ENCODE assay signal across 8 cellular contexts in the genomic region with DNA sequence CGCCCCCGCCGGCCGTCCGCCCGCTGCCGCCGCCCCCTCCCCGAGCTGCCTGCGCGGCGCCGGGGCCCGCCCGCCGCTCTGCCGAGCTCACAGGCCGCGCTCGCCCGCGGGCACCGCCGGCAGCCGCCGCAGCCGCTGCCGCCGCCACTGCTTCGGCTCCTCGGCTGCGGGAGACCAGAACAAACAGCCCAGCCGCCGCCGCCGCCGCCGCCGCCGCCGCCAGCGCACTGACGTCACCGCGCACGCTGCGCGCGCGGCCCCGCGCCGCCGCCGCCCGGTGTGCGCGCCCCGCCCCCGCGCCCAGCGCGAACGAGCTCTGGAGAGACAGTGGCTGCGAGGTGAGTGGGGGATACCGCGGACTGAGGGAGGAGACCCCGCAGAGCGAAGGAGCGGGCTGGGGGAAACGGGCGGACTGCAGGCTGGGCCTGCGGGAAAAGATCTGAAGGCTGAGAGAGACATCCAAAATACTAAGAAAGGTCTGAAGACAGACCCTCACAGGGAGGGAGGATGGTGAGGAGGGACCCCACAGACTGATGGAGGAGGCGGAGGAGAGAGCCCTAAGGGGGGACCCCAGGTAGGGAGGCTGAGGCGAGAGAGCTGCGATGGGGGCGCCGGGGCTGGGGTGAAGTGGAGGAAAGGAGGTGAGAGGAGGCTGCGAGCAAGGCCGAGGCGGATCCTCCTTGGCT.
DNase-seq lines count a peak whose midpoint lies in the region; ATAC-seq and TF ChIP-seq lines count a peak whose summit lies in the region.

Gene BRD4, minus strand, starts transcription at position 229 of the 686 bp plus-strand sequence. CDS start 59,440 bp downstream, outside the sequence.

- POLR2A ChIA-PET in GM10248 (lab: Yijun Ruan, JAX): interaction anchor here (2.1 to 2.3 kb wide), 2 partner anchors 44 to 47 kb away, joined by 8 to 22 read pairs; partner anchors contain the start of gene AKAP8
- POLR2A ChIA-PET in HEK293 (lab: Yijun Ruan, JAX): interaction anchor here (0.5 to 1.7 kb wide), 7 partner anchors 15 to 87 kb away, joined by 3 to 6 read pairs (median 4); partner anchors contain the start of genes AKAP8 and AKAP8L

- H3K9me3 ChIP-seq in HEK293 (ENCODE audit: control insufficient read depth, insufficient read depth, low read depth, low read length): no peaks in the 10 kb centered on the region

- CTCF ChIA-PET in GM10248 (lab: Yijun Ruan, JAX) (interaction anchor here (0.9 to 1.5 kb wide), 2 partner anchors 39 to 86 kb away, joined by 3 read pairs; partner anchors contain the start of gene AKAP8L), HEK293 (lab: Yijun Ruan, JAX) (no interaction called here)

- H3K4me1 ChIP-seq in HEK293 (ENCODE audit: control insufficient read depth, insufficient read depth, low read length): peaks cover 23% of the 10 kb centered on the region

- no peaks in the 10 kb centered on the region; a peak in 1 of 3 replicates for H3K36me3 ChIP-seq in HEK293 (ENCODE audit: control insufficient read depth in 2 of 2, insufficient read depth in 1 of 2, low read length in 2 of 2)

- H3K4me3 ChIP-seq in HEK293 (ENCODE audit: low read depth, low read length): peak within 1 kb of the TSS; percentile 98

- peak within 1 kb of the TSS; percentile 94 for H3K27ac ChIP-seq in HEK293 (ENCODE audit: extremely low read depth, low read depth, low read length)

- ATAC-seq in GM21526 (IDR thresholded peaks at IDR 0.05; ENCODE audit: low FRiP score, unreplicated experiment): no peak

- DNase-seq in GM10248 (ENCODE audit: extremely low spot score): peak; percentile 88
- peak; percentile 63 for DNase-seq in NCI-H146 (lab: John Stamatoyannopoulos, UW)
- DNase-seq in activated CD4-positive, CD25-positive, alpha-beta regulatory T cell treated with anti-CD3 and anti-CD28 coated beads, Interleukin-2, amount 50 U/mL, for 72 hours: peak; percentile 87
- DNase-seq in cerebellar cortex (ENCODE audit: low spot score): peak; percentile 42
- DNase-seq in kidney glomerular epithelial cell (lab: John Stamatoyannopoulos, UW): peak; percentile 19
- DNase-seq in stimulated activated CD4-positive, alpha-beta T cell treated with anti-CD3 and anti-CD28 coated beads, Interleukin-1b, Interleukin-23, amount 100 ng/mL, for 1 hour (ENCODE audit: low read depth in 2 of 2): peak; percentile 41 to 63

- TF ChIP-seq CTCF in GM10248 (IDR thresholded peaks at IDR 0.05; ENCODE audit: control extremely low read depth, extremely low read depth, low read depth, missing control alignments): no peak
- no peak for TF ChIP-seq CTCF in HEK293 (tag by site-specific recombination; IDR thresholded peaks at IDR 0.05)

TF ChIP-seq in HEK293, 187 proteins besides CTCF, POLR2A, EP300 and RAD21 (continues in another document):
- 0 out of 2 replicates have a peak, but pooled peaks have one; percentile 30 for TF ChIP-seq PRDM10 (tag by site-specific recombination; IDR thresholded peaks at IDR 0.05)
- no peak for TF ChIP-seq ZNF544 (tag by site-specific recombination; IDR thresholded peaks at IDR 0.05)
- TF ChIP-seq PATZ1 (tag by site-specific recombination; IDR thresholded peaks at IDR 0.05): peak; percentile 29; the same call in 1 of the 2 replicates
- TF ChIP-seq SP7 (tag by site-specific recombination; IDR thresholded peaks at IDR 0.05): 0 out of 2 replicates have a peak, but pooled peaks have one; percentile 19
- 0 out of 2 replicates have a peak, but pooled peaks have one; percentile 9 for TF ChIP-seq ZNF629 (tag by site-specific recombination; IDR thresholded peaks at IDR 0.05)
- no peak for TF ChIP-seq FEZF1 (tag by site-specific recombination; IDR thresholded peaks at IDR 0.05)
- TF ChIP-seq ZNF24 (tag by site-specific recombination; IDR thresholded peaks at IDR 0.05): no peak
- TF ChIP-seq, protein P1, sequence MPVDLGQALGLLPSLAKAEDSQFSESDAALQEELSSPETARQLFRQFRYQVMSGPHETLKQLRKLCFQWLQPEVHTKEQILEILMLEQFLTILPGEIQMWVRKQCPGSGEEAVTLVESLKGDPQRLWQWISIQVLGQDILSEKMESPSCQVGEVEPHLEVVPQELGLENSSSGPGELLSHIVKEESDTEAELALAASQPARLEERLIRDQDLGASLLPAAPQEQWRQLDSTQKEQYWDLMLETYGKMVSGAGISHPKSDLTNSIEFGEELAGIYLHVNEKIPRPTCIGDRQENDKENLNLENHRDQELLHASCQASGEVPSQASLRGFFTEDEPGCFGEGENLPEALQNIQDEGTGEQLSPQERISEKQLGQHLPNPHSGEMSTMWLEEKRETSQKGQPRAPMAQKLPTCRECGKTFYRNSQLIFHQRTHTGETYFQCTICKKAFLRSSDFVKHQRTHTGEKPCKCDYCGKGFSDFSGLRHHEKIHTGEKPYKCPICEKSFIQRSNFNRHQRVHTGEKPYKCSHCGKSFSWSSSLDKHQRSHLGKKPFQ (tag by site-specific recombination; IDR thresholded peaks at IDR 0.05): no peak
- 0 out of 2 replicates have a peak, but pooled peaks have one; percentile 13 for TF ChIP-seq WT1 (tag by site-specific recombination; IDR thresholded peaks at IDR 0.05)
- peak; percentile 74 for TF ChIP-seq ZBTB26 (tag by site-specific recombination; optimal IDR thresholded peaks at IDR 0.05)
- TF ChIP-seq MYNN (tag by site-specific recombination; IDR thresholded peaks at IDR 0.05; ENCODE audit: borderline replicate concordance): no peak
- TF ChIP-seq ZNF555 (tag by site-specific recombination; conservative IDR thresholded peaks at IDR 0.05): no peak
- no peak for TF ChIP-seq ZNF558 (tag by site-specific recombination; IDR thresholded peaks at IDR 0.05)
- TF ChIP-seq ZFHX2 (tag by site-specific recombination; conservative IDR thresholded peaks at IDR 0.05): peak; percentile 45
- TF ChIP-seq ZNF335 (tag by site-specific recombination; conservative IDR thresholded peaks at IDR 0.05): peak; percentile 43
- TF ChIP-seq ZNF211 (tag by site-specific recombination; IDR thresholded peaks at IDR 0.05; ENCODE audit: low read depth): no peak

Comparison
In these comparisons a context has a peak if more than half of its experiments do, and no peak if none do; other contexts are left out.
1. DNase-seq: peak in every context shown above with its lines; median percentile 88 in GM10248; 87 in activated CD4-positive, CD25-positive, alpha-beta regulatory T cell treated with anti-CD3 and anti-CD28 coated beads, Interleukin-2, amount 50 U/mL, for 72 hours; 63 in NCI-H146; 52 in stimulated activated CD4-positive, alpha-beta T cell treated with anti-CD3 and anti-CD28 coated beads, Interleukin-1b, Interleukin-23, amount 100 ng/mL, for 1 hour; 42 in cerebellar cortex; 19 in kidney glomerular epithelial cell.